In the genomic region with DNA sequence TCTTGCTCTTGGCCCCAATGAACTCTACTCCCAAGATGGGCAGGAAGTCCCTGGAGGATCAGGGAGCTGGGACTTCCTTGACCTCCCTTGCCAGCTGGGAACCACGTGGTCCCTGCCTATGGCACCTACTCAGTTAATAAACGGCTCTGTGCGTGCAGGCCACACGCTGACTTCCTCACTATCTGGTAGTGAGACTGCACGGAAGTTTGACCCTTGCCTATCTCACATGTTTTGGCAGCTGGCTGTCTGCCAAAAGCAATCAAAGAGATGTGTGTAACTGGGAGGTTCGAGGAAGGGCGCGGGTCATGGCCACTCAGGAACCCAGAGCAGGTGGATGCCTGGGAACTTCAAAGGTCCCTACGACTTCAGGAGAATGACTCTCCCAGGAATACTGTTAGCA, we compare ENCODE assay signal across 1 cellular context.
TF ChIP-seq lines count a peak whose summit lies in the region.

No MANE protein-coding gene starts in this region.

TF ChIP-seq in HepG2, 621 proteins besides CTCF, POLR2A, EP300 and RAD21 (continued from another document and continues in another):
- TF ChIP-seq, protein P1, sequence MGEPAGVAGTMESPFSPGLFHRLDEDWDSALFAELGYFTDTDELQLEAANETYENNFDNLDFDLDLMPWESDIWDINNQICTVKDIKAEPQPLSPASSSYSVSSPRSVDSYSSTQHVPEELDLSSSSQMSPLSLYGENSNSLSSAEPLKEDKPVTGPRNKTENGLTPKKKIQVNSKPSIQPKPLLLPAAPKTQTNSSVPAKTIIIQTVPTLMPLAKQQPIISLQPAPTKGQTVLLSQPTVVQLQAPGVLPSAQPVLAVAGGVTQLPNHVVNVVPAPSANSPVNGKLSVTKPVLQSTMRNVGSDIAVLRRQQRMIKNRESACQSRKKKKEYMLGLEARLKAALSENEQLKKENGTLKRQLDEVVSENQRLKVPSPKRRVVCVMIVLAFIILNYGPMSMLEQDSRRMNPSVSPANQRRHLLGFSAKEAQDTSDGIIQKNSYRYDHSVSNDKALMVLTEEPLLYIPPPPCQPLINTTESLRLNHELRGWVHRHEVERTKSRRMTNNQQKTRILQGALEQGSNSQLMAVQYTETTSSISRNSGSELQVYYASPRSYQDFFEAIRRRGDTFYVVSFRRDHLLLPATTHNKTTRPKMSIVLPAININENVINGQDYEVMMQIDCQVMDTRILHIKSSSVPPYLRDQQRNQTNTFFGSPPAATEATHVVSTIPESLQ (CRISPR knock-in tag; conservative IDR thresholded peaks at IDR 0.05): no peak
- TF ChIP-seq, protein P2, sequence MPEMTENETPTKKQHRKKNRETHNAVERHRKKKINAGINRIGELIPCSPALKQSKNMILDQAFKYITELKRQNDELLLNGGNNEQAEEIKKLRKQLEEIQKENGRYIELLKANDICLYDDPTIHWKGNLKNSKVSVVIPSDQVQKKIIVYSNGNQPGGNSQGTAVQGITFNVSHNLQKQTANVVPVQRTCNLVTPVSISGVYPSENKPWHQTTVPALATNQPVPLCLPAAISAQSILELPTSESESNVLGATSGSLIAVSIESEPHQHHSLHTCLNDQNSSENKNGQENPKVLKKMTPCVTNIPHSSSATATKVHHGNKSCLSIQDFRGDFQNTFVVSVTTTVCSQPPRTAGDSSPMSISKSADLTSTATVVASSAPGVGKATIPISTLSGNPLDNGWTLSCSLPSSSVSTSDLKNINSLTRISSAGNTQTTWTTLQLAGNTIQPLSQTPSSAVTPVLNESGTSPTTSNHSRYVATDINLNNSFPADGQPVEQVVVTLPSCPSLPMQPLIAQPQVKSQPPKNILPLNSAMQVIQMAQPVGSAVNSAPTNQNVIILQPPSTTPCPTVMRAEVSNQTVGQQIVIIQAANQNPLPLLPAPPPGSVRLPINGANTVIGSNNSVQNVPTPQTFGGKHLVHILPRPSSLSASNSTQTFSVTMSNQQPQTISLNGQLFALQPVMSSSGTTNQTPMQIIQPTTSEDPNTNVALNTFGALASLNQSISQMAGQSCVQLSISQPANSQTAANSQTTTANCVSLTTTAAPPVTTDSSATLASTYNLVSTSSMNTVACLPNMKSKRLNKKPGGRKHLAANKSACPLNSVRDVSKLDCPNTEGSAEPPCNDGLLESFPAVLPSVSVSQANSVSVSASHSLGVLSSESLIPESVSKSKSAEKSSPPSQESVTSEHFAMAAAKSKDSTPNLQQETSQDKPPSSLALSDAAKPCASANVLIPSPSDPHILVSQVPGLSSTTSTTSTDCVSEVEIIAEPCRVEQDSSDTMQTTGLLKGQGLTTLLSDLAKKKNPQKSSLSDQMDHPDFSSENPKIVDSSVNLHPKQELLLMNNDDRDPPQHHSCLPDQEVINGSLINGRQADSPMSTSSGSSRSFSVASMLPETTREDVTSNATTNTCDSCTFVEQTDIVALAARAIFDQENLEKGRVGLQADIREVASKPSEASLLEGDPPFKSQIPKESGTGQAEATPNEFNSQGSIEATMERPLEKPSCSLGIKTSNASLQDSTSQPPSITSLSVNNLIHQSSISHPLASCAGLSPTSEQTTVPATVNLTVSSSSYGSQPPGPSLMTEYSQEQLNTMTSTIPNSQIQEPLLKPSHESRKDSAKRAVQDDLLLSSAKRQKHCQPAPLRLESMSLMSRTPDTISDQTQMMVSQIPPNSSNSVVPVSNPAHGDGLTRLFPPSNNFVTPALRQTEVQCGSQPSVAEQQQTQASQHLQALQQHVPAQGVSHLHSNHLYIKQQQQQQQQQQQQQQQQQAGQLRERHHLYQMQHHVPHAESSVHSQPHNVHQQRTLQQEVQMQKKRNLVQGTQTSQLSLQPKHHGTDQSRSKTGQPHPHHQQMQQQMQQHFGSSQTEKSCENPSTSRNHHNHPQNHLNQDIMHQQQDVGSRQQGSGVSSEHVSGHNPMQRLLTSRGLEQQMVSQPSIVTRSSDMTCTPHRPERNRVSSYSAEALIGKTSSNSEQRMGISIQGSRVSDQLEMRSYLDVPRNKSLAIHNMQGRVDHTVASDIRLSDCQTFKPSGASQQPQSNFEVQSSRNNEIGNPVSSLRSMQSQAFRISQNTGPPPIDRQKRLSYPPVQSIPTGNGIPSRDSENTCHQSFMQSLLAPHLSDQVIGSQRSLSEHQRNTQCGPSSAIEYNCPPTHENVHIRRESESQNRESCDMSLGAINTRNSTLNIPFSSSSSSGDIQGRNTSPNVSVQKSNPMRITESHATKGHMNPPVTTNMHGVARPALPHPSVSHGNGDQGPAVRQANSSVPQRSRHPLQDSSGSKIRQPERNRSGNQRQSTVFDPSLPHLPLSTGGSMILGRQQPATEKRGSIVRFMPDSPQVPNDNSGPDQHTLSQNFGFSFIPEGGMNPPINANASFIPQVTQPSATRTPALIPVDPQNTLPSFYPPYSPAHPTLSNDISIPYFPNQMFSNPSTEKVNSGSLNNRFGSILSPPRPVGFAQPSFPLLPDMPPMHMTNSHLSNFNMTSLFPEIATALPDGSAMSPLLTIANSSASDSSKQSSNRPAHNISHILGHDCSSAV (CRISPR knock-in tag; IDR thresholded peaks at IDR 0.05; ENCODE audit: borderline replicate concordance): no peak; the same call in 1 of the 2 replicates
- TF ChIP-seq ZFP36L2 (CRISPR knock-in tag; IDR thresholded peaks at IDR 0.05) (no peak), ZNF768 (CRISPR knock-in tag; IDR thresholded peaks at IDR 0.05) (no peak), SMARCC2 (IDR thresholded peaks at IDR 0.05) (no peak), RARG (CRISPR knock-in tag; IDR thresholded peaks at IDR 0.05; ENCODE audit: low read depth) (no peak), PAF1 (CRISPR knock-in tag; IDR thresholded peaks at IDR 0.05) (no peak), ISL2 (CRISPR knock-in tag; IDR thresholded peaks at IDR 0.05) (no peak; the same call in 1 of the 2 replicates), ZNF12 (CRISPR knock-in tag; IDR thresholded peaks at IDR 0.05) (no peak), ZMYM3 (CRISPR knock-in tag; IDR thresholded peaks at IDR 0.05) (peak; percentile 74; the same call in 1 of the 2 replicates), ZNF44 (CRISPR knock-in tag; IDR thresholded peaks at IDR 0.05) (no peak), NCOR1 (IDR thresholded peaks at IDR 0.05; ENCODE audit: borderline replicate concordance, low read length) (peak; percentile 72; the same call in 1 of the 2 replicates), ZSCAN20 (CRISPR knock-in tag; IDR thresholded peaks at IDR 0.05; ENCODE audit: borderline replicate concordance) (no peak), ARNTL (CRISPR knock-in tag; IDR thresholded peaks at IDR 0.05) (peak; percentile 43; the same call in 1 of the 2 replicates), ZNF761 (CRISPR knock-in tag; conservative IDR thresholded peaks at IDR 0.05) (0 out of 2 replicates have a peak, but pooled peaks have one; percentile 38), FOSL1 (CRISPR knock-in tag; IDR thresholded peaks at IDR 0.05; ENCODE audit: borderline replicate concordance) (no peak), ZNF557 (CRISPR knock-in tag; IDR thresholded peaks at IDR 0.05) (no peak), ZBTB7B (CRISPR knock-in tag; IDR thresholded peaks at IDR 0.05) (no peak), JDP2 (CRISPR knock-in tag; IDR thresholded peaks at IDR 0.05; ENCODE audit: borderline replicate concordance) (no peak), ZEB1 (IDR thresholded peaks at IDR 0.05; ENCODE audit: insufficient replicate concordance, low read depth) (no peak), SUZ12 (IDR thresholded peaks at IDR 0.05; ENCODE audit: low read depth, low read length) (no peak), SIX1 (CRISPR knock-in tag; IDR thresholded peaks at IDR 0.05; ENCODE audit: borderline replicate concordance) (0 out of 2 replicates have a peak, but pooled peaks have one; percentile 27), GABPB1 (CRISPR knock-in tag; IDR thresholded peaks at IDR 0.05) (no peak), SCMH1 (CRISPR knock-in tag; IDR thresholded peaks at IDR 0.05; ENCODE audit: borderline replicate concordance) (no peak), IRF2 (CRISPR knock-in tag; IDR thresholded peaks at IDR 0.05) (peak; percentile 64; the same call in 1 of the 2 replicates), PPARG (CRISPR knock-in tag; conservative IDR thresholded peaks at IDR 0.05) (peak; percentile 81), SNAPC2 (CRISPR knock-in tag; IDR thresholded peaks at IDR 0.05) (no peak), ZNF839 (CRISPR knock-in tag; IDR thresholded peaks at IDR 0.05; ENCODE audit: borderline replicate concordance) (no peak), FOXJ3 (CRISPR knock-in tag; IDR thresholded peaks at IDR 0.05; ENCODE audit: borderline replicate concordance) (peak; percentile 63; the same call in 1 of the 2 replicates), MED13 (CRISPR knock-in tag; IDR thresholded peaks at IDR 0.05) (no peak)
- TF ChIP-seq, protein P3, sequence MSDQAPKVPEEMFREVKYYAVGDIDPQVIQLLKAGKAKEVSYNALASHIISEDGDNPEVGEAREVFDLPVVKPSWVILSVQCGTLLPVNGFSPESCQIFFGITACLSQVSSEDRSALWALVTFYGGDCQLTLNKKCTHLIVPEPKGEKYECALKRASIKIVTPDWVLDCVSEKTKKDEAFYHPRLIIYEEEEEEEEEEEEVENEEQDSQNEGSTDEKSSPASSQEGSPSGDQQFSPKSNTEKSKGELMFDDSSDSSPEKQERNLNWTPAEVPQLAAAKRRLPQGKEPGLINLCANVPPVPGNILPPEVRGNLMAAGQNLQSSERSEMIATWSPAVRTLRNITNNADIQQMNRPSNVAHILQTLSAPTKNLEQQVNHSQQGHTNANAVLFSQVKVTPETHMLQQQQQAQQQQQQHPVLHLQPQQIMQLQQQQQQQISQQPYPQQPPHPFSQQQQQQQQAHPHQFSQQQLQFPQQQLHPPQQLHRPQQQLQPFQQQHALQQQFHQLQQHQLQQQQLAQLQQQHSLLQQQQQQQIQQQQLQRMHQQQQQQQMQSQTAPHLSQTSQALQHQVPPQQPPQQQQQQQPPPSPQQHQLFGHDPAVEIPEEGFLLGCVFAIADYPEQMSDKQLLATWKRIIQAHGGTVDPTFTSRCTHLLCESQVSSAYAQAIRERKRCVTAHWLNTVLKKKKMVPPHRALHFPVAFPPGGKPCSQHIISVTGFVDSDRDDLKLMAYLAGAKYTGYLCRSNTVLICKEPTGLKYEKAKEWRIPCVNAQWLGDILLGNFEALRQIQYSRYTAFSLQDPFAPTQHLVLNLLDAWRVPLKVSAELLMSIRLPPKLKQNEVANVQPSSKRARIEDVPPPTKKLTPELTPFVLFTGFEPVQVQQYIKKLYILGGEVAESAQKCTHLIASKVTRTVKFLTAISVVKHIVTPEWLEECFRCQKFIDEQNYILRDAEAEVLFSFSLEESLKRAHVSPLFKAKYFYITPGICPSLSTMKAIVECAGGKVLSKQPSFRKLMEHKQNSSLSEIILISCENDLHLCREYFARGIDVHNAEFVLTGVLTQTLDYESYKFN (CRISPR knock-in tag; conservative IDR thresholded peaks at IDR 0.05): peak; percentile 83
- TF ChIP-seq, protein P4, sequence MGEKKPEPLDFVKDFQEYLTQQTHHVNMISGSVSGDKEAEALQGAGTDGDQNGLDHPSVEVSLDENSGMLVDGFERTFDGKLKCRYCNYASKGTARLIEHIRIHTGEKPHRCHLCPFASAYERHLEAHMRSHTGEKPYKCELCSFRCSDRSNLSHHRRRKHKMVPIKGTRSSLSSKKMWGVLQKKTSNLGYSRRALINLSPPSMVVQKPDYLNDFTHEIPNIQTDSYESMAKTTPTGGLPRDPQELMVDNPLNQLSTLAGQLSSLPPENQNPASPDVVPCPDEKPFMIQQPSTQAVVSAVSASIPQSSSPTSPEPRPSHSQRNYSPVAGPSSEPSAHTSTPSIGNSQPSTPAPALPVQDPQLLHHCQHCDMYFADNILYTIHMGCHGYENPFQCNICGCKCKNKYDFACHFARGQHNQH (CRISPR knock-in tag; IDR thresholded peaks at IDR 0.05): peak; percentile 78
- TF ChIP-seq, protein P5, sequence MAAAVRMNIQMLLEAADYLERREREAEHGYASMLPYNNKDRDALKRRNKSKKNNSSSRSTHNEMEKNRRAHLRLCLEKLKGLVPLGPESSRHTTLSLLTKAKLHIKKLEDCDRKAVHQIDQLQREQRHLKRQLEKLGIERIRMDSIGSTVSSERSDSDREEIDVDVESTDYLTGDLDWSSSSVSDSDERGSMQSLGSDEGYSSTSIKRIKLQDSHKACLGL (CRISPR knock-in tag; IDR thresholded peaks at IDR 0.05): no peak; the same call in 1 of the 2 replicates
- TF ChIP-seq, protein P6, sequence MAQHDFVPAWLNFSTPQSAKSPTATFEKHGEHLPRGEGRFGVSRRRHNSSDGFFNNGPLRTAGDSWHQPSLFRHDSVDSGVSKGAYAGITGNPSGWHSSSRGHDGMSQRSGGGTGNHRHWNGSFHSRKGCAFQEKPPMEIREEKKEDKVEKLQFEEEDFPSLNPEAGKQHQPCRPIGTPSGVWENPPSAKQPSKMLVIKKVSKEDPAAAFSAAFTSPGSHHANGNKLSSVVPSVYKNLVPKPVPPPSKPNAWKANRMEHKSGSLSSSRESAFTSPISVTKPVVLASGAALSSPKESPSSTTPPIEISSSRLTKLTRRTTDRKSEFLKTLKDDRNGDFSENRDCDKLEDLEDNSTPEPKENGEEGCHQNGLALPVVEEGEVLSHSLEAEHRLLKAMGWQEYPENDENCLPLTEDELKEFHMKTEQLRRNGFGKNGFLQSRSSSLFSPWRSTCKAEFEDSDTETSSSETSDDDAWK (CRISPR knock-in tag; IDR thresholded peaks at IDR 0.05): no peak
- TF ChIP-seq, protein P7, sequence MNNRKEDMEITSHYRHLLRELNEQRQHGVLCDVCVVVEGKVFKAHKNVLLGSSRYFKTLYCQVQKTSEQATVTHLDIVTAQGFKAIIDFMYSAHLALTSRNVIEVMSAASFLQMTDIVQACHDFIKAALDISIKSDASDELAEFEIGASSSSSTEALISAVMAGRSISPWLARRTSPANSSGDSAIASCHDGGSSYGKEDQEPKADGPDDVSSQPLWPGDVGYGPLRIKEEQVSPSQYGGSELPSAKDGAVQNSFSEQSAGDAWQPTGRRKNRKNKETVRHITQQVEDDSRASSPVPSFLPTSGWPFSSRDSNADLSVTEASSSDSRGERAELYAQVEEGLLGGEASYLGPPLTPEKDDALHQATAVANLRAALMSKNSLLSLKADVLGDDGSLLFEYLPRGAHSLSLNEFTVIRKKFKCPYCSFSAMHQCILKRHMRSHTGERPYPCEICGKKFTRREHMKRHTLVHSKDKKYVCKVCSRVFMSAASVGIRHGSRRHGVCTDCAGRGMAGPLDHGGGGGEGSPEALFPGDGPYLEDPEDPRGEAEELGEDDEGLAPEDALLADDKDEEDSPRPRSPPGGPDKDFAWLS (CRISPR knock-in tag; IDR thresholded peaks at IDR 0.05; ENCODE audit: borderline replicate concordance): 0 out of 2 replicates have a peak, but pooled peaks have one; percentile 41
- TF ChIP-seq, protein P8, sequence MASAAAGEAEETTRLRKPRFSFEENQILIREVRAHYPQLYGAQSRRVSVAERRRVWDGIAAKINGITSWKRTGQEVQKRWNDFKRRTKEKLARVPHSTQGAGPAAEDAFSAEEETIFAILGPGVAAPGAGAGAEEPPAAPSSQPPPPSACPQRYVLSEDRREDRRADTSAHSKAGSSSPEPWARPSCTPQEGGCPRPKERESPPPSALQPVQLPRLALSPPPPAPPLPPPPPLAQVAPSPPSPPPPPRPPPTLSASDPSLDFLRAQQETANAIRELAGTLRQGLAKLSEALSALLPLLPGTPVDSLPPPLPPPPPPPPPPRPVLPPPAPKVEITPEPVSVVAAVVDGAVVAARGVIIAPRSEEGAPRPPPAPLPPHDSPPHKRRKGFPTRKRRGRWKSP (CRISPR knock-in tag; IDR thresholded peaks at IDR 0.05): no peak
- TF ChIP-seq, protein P9, sequence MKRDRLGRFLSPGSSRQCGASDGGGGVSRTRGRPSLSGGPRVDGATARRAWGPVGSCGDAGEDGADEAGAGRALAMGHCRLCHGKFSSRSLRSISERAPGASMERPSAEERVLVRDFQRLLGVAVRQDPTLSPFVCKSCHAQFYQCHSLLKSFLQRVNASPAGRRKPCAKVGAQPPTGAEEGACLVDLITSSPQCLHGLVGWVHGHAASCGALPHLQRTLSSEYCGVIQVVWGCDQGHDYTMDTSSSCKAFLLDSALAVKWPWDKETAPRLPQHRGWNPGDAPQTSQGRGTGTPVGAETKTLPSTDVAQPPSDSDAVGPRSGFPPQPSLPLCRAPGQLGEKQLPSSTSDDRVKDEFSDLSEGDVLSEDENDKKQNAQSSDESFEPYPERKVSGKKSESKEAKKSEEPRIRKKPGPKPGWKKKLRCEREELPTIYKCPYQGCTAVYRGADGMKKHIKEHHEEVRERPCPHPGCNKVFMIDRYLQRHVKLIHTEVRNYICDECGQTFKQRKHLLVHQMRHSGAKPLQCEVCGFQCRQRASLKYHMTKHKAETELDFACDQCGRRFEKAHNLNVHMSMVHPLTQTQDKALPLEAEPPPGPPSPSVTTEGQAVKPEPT (CRISPR knock-in tag; IDR thresholded peaks at IDR 0.05; ENCODE audit: low read depth): no peak
